1 cellular context compared by ENCODE assay signal in the genomic region with DNA sequence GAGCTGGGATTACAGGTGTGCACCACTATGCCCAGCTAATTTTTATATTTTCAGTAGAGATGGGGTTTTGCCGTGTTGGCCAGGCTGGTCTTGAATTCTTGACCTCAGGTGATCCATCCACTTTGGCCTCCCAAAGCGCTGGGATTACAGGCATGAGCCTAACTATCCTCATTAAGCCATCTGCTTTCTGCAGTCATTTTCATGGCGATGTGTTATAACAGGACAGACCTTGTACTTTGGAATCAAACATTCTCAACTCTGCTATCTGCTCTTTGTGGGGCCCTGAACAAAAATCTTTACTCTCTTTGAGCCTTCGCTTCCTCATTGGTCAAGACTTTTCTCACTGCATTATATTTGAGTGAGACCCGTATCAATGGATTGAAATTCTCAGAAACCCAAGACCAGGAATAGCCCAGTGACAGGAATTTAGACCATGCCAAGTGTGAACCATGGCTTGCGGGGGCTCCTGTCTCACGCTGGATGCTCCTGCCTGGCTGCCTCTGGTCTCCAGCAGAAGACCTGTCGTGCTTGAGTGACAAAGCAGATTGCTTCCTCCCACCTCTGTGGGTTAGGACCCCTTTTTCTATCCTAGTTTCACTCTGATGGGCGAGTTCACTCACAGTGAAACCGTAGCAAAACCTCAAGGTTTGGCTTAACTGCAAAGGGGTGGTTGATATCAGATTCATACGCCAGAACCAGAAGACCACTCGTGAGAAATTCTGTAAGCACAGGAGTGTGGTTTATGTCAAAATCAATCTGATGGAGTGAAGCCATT.
TF ChIP-seq lines count a peak whose summit lies in the region.

No MANE protein-coding gene starts in this region.

TF ChIP-seq in HepG2, 621 proteins besides CTCF, POLR2A, EP300 and RAD21 (continued from another document and continues in another):
- TF ChIP-seq, protein P1, sequence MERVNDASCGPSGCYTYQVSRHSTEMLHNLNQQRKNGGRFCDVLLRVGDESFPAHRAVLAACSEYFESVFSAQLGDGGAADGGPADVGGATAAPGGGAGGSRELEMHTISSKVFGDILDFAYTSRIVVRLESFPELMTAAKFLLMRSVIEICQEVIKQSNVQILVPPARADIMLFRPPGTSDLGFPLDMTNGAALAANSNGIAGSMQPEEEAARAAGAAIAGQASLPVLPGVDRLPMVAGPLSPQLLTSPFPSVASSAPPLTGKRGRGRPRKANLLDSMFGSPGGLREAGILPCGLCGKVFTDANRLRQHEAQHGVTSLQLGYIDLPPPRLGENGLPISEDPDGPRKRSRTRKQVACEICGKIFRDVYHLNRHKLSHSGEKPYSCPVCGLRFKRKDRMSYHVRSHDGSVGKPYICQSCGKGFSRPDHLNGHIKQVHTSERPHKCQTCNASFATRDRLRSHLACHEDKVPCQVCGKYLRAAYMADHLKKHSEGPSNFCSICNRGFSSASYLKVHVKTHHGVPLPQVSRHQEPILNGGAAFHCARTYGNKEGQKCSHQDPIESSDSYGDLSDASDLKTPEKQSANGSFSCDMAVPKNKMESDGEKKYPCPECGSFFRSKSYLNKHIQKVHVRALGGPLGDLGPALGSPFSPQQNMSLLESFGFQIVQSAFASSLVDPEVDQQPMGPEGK (CRISPR knock-in tag; IDR thresholded peaks at IDR 0.05): no peak
- TF ChIP-seq, protein P2, sequence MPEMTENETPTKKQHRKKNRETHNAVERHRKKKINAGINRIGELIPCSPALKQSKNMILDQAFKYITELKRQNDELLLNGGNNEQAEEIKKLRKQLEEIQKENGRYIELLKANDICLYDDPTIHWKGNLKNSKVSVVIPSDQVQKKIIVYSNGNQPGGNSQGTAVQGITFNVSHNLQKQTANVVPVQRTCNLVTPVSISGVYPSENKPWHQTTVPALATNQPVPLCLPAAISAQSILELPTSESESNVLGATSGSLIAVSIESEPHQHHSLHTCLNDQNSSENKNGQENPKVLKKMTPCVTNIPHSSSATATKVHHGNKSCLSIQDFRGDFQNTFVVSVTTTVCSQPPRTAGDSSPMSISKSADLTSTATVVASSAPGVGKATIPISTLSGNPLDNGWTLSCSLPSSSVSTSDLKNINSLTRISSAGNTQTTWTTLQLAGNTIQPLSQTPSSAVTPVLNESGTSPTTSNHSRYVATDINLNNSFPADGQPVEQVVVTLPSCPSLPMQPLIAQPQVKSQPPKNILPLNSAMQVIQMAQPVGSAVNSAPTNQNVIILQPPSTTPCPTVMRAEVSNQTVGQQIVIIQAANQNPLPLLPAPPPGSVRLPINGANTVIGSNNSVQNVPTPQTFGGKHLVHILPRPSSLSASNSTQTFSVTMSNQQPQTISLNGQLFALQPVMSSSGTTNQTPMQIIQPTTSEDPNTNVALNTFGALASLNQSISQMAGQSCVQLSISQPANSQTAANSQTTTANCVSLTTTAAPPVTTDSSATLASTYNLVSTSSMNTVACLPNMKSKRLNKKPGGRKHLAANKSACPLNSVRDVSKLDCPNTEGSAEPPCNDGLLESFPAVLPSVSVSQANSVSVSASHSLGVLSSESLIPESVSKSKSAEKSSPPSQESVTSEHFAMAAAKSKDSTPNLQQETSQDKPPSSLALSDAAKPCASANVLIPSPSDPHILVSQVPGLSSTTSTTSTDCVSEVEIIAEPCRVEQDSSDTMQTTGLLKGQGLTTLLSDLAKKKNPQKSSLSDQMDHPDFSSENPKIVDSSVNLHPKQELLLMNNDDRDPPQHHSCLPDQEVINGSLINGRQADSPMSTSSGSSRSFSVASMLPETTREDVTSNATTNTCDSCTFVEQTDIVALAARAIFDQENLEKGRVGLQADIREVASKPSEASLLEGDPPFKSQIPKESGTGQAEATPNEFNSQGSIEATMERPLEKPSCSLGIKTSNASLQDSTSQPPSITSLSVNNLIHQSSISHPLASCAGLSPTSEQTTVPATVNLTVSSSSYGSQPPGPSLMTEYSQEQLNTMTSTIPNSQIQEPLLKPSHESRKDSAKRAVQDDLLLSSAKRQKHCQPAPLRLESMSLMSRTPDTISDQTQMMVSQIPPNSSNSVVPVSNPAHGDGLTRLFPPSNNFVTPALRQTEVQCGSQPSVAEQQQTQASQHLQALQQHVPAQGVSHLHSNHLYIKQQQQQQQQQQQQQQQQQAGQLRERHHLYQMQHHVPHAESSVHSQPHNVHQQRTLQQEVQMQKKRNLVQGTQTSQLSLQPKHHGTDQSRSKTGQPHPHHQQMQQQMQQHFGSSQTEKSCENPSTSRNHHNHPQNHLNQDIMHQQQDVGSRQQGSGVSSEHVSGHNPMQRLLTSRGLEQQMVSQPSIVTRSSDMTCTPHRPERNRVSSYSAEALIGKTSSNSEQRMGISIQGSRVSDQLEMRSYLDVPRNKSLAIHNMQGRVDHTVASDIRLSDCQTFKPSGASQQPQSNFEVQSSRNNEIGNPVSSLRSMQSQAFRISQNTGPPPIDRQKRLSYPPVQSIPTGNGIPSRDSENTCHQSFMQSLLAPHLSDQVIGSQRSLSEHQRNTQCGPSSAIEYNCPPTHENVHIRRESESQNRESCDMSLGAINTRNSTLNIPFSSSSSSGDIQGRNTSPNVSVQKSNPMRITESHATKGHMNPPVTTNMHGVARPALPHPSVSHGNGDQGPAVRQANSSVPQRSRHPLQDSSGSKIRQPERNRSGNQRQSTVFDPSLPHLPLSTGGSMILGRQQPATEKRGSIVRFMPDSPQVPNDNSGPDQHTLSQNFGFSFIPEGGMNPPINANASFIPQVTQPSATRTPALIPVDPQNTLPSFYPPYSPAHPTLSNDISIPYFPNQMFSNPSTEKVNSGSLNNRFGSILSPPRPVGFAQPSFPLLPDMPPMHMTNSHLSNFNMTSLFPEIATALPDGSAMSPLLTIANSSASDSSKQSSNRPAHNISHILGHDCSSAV (CRISPR knock-in tag; IDR thresholded peaks at IDR 0.05; ENCODE audit: borderline replicate concordance): no peak
- TF ChIP-seq GATAD1 (CRISPR knock-in tag; IDR thresholded peaks at IDR 0.05): no peak
- TF ChIP-seq, protein P3, sequence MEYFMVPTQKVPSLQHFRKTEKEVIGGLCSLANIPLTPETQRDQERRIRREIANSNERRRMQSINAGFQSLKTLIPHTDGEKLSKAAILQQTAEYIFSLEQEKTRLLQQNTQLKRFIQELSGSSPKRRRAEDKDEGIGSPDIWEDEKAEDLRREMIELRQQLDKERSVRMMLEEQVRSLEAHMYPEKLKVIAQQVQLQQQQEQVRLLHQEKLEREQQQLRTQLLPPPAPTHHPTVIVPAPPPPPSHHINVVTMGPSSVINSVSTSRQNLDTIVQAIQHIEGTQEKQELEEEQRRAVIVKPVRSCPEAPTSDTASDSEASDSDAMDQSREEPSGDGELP (IDR thresholded peaks at IDR 0.05; ENCODE audit: borderline replicate concordance, low read depth): no peak
- TF ChIP-seq ATF1 (CRISPR knock-in tag; IDR thresholded peaks at IDR 0.05): 0 out of 2 replicates have a peak, but pooled peaks have one; percentile 20
- TF ChIP-seq NR1H2 (CRISPR knock-in tag; IDR thresholded peaks at IDR 0.05; ENCODE audit: borderline replicate concordance, low read depth): no peak
- TF ChIP-seq MED13 (CRISPR knock-in tag; IDR thresholded peaks at IDR 0.05): no peak
- TF ChIP-seq, protein P4, sequence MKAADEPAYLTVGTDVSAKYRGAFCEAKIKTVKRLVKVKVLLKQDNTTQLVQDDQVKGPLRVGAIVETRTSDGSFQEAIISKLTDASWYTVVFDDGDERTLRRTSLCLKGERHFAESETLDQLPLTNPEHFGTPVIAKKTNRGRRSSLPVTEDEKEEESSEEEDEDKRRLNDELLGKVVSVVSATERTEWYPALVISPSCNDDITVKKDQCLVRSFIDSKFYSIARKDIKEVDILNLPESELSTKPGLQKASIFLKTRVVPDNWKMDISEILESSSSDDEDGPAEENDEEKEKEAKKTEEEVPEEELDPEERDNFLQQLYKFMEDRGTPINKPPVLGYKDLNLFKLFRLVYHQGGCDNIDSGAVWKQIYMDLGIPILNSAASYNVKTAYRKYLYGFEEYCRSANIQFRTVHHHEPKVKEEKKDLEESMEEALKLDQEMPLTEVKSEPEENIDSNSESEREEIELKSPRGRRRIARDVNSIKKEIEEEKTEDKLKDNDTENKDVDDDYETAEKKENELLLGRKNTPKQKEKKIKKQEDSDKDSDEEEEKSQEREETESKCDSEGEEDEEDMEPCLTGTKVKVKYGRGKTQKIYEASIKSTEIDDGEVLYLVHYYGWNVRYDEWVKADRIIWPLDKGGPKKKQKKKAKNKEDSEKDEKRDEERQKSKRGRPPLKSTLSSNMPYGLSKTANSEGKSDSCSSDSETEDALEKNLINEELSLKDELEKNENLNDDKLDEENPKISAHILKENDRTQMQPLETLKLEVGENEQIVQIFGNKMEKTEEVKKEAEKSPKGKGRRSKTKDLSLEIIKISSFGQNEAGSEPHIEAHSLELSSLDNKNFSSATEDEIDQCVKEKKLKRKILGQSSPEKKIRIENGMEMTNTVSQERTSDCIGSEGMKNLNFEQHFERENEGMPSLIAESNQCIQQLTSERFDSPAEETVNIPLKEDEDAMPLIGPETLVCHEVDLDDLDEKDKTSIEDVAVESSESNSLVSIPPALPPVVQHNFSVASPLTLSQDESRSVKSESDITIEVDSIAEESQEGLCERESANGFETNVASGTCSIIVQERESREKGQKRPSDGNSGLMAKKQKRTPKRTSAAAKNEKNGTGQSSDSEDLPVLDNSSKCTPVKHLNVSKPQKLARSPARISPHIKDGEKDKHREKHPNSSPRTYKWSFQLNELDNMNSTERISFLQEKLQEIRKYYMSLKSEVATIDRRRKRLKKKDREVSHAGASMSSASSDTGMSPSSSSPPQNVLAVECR (CRISPR knock-in tag; IDR thresholded peaks at IDR 0.05; ENCODE audit: borderline replicate concordance): peak; percentile 39; the same call in 1 of the 2 replicates
- no peak for TF ChIP-seq NR2F1 (CRISPR knock-in tag; IDR thresholded peaks at IDR 0.05)
- TF ChIP-seq REPIN1 (CRISPR knock-in tag; IDR thresholded peaks at IDR 0.05; ENCODE audit: borderline replicate concordance, low read depth): no peak
- TF ChIP-seq NCOA1 (CRISPR knock-in tag; IDR thresholded peaks at IDR 0.05): no peak
- TF ChIP-seq SP2 (CRISPR knock-in tag; IDR thresholded peaks at IDR 0.05): no peak
- no peak for TF ChIP-seq CCDC6 (CRISPR knock-in tag; IDR thresholded peaks at IDR 0.05)
- no peak for TF ChIP-seq ZNF781 (CRISPR knock-in tag; IDR thresholded peaks at IDR 0.05; ENCODE audit: borderline replicate concordance, not compliant biosample characterization)
- TF ChIP-seq MTA1 (CRISPR knock-in tag; IDR thresholded peaks at IDR 0.05; ENCODE audit: borderline replicate concordance): no peak
- TF ChIP-seq NR2F2 (IDR thresholded peaks at IDR 0.05; ENCODE audit: borderline replicate concordance, low read depth): no peak
- no peak for TF ChIP-seq ISX (CRISPR knock-in tag; conservative IDR thresholded peaks at IDR 0.05)
- no peak for TF ChIP-seq ONECUT2 (CRISPR knock-in tag; IDR thresholded peaks at IDR 0.05)
- TF ChIP-seq, protein P5, sequence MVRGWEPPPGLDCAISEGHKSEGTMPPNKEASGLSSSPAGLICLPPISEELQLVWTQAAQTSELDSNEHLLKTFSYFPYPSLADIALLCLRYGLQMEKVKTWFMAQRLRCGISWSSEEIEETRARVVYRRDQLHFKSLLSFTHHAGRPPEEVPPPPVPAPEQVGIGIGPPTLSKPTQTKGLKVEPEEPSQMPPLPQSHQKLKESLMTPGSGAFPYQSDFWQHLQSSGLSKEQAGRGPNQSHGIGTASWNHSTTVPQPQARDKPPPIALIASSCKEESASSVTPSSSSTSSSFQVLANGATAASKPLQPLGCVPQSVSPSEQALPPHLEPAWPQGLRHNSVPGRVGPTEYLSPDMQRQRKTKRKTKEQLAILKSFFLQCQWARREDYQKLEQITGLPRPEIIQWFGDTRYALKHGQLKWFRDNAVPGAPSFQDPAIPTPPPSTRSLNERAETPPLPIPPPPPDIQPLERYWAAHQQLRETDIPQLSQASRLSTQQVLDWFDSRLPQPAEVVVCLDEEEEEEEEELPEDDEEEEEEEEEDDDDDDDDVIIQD (CRISPR knock-in tag; IDR thresholded peaks at IDR 0.05; ENCODE audit: low read depth): peak; percentile 49; the same call in 1 of the 2 replicates
- no peak for TF ChIP-seq ZNF331 (CRISPR knock-in tag; IDR thresholded peaks at IDR 0.05)
- no peak for TF ChIP-seq ZNF225 (CRISPR knock-in tag; IDR thresholded peaks at IDR 0.05)
- TF ChIP-seq ZNF678 (CRISPR knock-in tag; IDR thresholded peaks at IDR 0.05): no peak
- no peak for TF ChIP-seq ZKSCAN1 (IDR thresholded peaks at IDR 0.05; ENCODE audit: low read length)
- no peak for TF ChIP-seq SMC3 (IDR thresholded peaks at IDR 0.05; ENCODE audit: low read length)
- TF ChIP-seq ZNF883 (CRISPR knock-in tag; IDR thresholded peaks at IDR 0.05; ENCODE audit: not compliant biosample characterization): no peak
- no peak for TF ChIP-seq ATRX (CRISPR knock-in tag; IDR thresholded peaks at IDR 0.05; ENCODE audit: borderline replicate concordance)
- TF ChIP-seq ZNF766 (CRISPR knock-in tag; IDR thresholded peaks at IDR 0.05; ENCODE audit: borderline replicate concordance): no peak
- no peak for TF ChIP-seq NPAS2 (CRISPR knock-in tag; IDR thresholded peaks at IDR 0.05; ENCODE audit: borderline replicate concordance)
- no peak for TF ChIP-seq TOPORS (CRISPR knock-in tag; IDR thresholded peaks at IDR 0.05)
- TF ChIP-seq, protein P6, sequence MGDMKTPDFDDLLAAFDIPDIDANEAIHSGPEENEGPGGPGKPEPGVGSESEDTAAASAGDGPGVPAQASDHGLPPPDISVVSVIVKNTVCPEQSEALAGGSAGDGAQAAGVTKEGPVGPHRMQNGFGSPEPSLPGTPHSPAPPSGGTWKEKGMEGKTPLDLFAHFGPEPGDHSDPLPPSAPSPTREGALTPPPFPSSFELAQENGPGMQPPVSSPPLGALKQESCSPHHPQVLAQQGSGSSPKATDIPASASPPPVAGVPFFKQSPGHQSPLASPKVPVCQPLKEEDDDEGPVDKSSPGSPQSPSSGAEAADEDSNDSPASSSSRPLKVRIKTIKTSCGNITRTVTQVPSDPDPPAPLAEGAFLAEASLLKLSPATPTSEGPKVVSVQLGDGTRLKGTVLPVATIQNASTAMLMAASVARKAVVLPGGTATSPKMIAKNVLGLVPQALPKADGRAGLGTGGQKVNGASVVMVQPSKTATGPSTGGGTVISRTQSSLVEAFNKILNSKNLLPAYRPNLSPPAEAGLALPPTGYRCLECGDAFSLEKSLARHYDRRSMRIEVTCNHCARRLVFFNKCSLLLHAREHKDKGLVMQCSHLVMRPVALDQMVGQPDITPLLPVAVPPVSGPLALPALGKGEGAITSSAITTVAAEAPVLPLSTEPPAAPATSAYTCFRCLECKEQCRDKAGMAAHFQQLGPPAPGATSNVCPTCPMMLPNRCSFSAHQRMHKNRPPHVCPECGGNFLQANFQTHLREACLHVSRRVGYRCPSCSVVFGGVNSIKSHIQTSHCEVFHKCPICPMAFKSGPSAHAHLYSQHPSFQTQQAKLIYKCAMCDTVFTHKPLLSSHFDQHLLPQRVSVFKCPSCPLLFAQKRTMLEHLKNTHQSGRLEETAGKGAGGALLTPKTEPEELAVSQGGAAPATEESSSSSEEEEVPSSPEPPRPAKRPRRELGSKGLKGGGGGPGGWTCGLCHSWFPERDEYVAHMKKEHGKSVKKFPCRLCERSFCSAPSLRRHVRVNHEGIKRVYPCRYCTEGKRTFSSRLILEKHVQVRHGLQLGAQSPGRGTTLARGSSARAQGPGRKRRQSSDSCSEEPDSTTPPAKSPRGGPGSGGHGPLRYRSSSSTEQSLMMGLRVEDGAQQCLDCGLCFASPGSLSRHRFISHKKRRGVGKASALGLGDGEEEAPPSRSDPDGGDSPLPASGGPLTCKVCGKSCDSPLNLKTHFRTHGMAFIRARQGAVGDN (CRISPR knock-in tag; IDR thresholded peaks at IDR 0.05): no peak
- no peak for TF ChIP-seq TGIF2 (CRISPR knock-in tag; IDR thresholded peaks at IDR 0.05)
- TF ChIP-seq ZNF75D (CRISPR knock-in tag; IDR thresholded peaks at IDR 0.05; ENCODE audit: borderline replicate concordance): no peak
- TF ChIP-seq, protein P7, sequence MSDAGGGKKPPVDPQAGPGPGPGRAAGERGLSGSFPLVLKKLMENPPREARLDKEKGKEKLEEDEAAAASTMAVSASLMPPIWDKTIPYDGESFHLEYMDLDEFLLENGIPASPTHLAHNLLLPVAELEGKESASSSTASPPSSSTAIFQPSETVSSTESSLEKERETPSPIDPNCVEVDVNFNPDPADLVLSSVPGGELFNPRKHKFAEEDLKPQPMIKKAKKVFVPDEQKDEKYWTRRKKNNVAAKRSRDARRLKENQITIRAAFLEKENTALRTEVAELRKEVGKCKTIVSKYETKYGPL (CRISPR knock-in tag; IDR thresholded peaks at IDR 0.05): no peak
- TF ChIP-seq MYC (CRISPR knock-in tag; IDR thresholded peaks at IDR 0.05; ENCODE audit: borderline replicate concordance): no peak
